ENCODE assay signal across 1 cellular context in genomic region chr1:28091043-28091781, GRCh38.
TF ChIP-seq lines count a peak whose summit lies in the region.

No MANE protein-coding gene starts in this region.

TF ChIP-seq in K562, 482 proteins besides CTCF, POLR2A, EP300 and RAD21 (continued from another document):
- TF ChIP-seq CBFB (CRISPR knock-in tag; IDR thresholded peaks at IDR 0.05) (no peak), CTBP1 (IDR thresholded peaks at IDR 0.05; ENCODE audit: borderline replicate concordance) (0 out of 2 replicates have a peak, but pooled peaks have one; percentile 39), FOSL1 (tag; conservative IDR thresholded peaks at IDR 0.05) (0 out of 2 replicates have a peak, but pooled peaks have one; percentile 28), ATF7 (IDR thresholded peaks at IDR 0.05) (peak; percentile 36; the same call in 1 of the 2 replicates), FOXK2 (conservative IDR thresholded peaks at IDR 0.05 in 1 of 2, IDR thresholded peaks at IDR 0.05 in 1 of 2; ENCODE audit: low read depth in 2 of 2) (0 out of 4 replicates have a peak, but pooled peaks of 1 of the 2 experiments have one; percentile 9), TAF9B (IDR thresholded peaks at IDR 0.05; ENCODE audit: partially characterized antibody) (peak; percentile 30), GABPB1 (CRISPR knock-in tag; IDR thresholded peaks at IDR 0.05) (0 out of 2 replicates have a peak, but pooled peaks have one; percentile 23)
